ENCODE assay signal across 3 cellular contexts in genomic region chr3:59138966-59139365, GRCh38.
"Had no signal": no experiment of that assay in that cellular context is flagged by ENCODE, and none has a peak within 500 bp of the region (broad histone marks: within the 10 kb centered on the region; RNA-seq: fewer than 3 reads in every experiment).

No MANE protein-coding gene starts in this region.

- ATAC-seq: GM12878 had no signal

- DNase-seq: GDM1, GF-D8 had no signal

- H3K4me3 ChIP-seq: GM12878 had no signal
